In genomic region chr11:46391578-46392420, GRCh38 we compare ENCODE assay signal across 8 cellular contexts. TPM values are rescaled to one million over a fixed set of nuclear protein-coding genes. Genes with fewer than 3 reads are reported as not detected.
DNase-seq lines count a peak whose midpoint lies in the region; ATAC-seq and TF ChIP-seq lines count a peak whose summit lies in the region.

CHRM4 (minus strand) TSS chr11:46391776; CDS start chr11:46386557, 5,219 bp downstream.

- H3K9me3 ChIP-seq in HUES6 (ENCODE audit: control insufficient read depth, insufficient read depth, low read depth, low read length) (no peaks in the 10 kb centered on the region), fibroblast of lung (ENCODE audit: control insufficient read depth, insufficient read depth, low read depth, low read length) (no peaks in the 10 kb centered on the region), ovary (no peaks in the 10 kb centered on the region)

- WGBS in ovary, 3 donors = 0 to 1% (median 1%) methylated on average over 4 to 123 of the region's 123 CpGs

- no peak for DNase-seq in activated CD8-positive, alpha-beta memory T cell treated with anti-CD3 and anti-CD28 coated beads, Interleukin-2, amount 10 ng/mL, durations not matched to agents 7 days and 5 days
- DNase-seq in activated CD8-positive, alpha-beta memory T cell treated with anti-CD3 and anti-CD28 coated beads, Interleukin-2, amount 50 U/mL, for 4 hours = no peak
- DNase-seq in SW480 (ENCODE audit: low spot score) (peak; percentile 46), fibroblast of lung (ENCODE audit: low read depth in 2 of 2) (peak; percentile 24 to 32), ovary (peak in 1 of 5 donors; percentile 53)

- peak within 1 kb of the TSS; percentile 78 for H3K4me2 ChIP-seq in fibroblast of lung (ENCODE audit: extremely low read depth, insufficient read depth, low read length)

- H3K4me3 ChIP-seq in HUES6 (ENCODE audit: low read depth, low read length) = peak within 1 kb of the TSS; percentile 77
- peak within 1 kb of the TSS; percentile 21 to 47 (median 36) for H3K4me3 ChIP-seq in fibroblast of lung (replicated peaks in 1 of 4; ENCODE audit: control extremely low read depth in 1 of 4, insufficient read depth in 1 of 4, low read depth in 3 of 4, low read length in 4 of 4)
- peak within 1 kb of the TSS; percentile 17 for H3K4me3 ChIP-seq in ovary

- H3K27me3 ChIP-seq in HUES6 (ENCODE audit: control insufficient read depth, insufficient read depth, low read length) (peaks cover 66% of the 10 kb centered on the region), fibroblast of lung (ENCODE audit: control insufficient read depth, insufficient read depth, low read length) (peaks cover 33% of the 10 kb centered on the region), ovary (peaks cover 4% of the 10 kb centered on the region)

- H2AFZ ChIP-seq in fibroblast of lung (ENCODE audit: low read length) = no peak within 1 kb of the TSS

- no peaks in the 10 kb centered on the region for H3K36me3 Mint-ChIP-seq in activated CD8-positive, alpha-beta memory T cell treated with anti-CD3 and anti-CD28 coated beads, Interleukin-2, amount 10 ng/mL, durations not matched to agents 7 days and 5 days

- H3K79me2 ChIP-seq in fibroblast of lung (ENCODE audit: control insufficient read depth, insufficient read depth, low read length) = no peaks in the 10 kb centered on the region

- H3K9ac ChIP-seq in HUES6 (ENCODE audit: low read length) = no peak within 1 kb of the TSS
- no peak within 1 kb of the TSS for H3K9ac ChIP-seq in fibroblast of lung (ENCODE audit: insufficient read depth, low read length)

- H3K27me3 Mint-ChIP-seq in activated CD8-positive, alpha-beta memory T cell treated with anti-CD3 and anti-CD28 coated beads, Interleukin-2, amount 10 ng/mL, durations not matched to agents 7 days and 5 days = peaks cover 55% of the 10 kb centered on the region

- intact Hi-C loops in ovary (cut with DNase I) = loop anchor here in 1 of 4 donors (10.0 kb wide), 1 partner anchor 223 kb away; the partner anchor contains the start of genes ATG13 and HARBI1

- H3K4me1 Mint-ChIP-seq in activated CD8-positive, alpha-beta memory T cell treated with anti-CD3 and anti-CD28 coated beads, Interleukin-2, amount 10 ng/mL, durations not matched to agents 7 days and 5 days = peaks cover 37% of the 10 kb centered on the region

- ATAC-seq in activated CD8-positive, alpha-beta memory T cell treated with anti-CD3 and anti-CD28 coated beads, Interleukin-2, amount 10 ng/mL, durations not matched to agents 7 days and 5 days = peak; percentile 7
- ATAC-seq in GM19328 (IDR thresholded peaks at IDR 0.05; ENCODE audit: unreplicated experiment) = no peak
- no peak for ATAC-seq in GM21576 (IDR thresholded peaks at IDR 0.05; ENCODE audit: unreplicated experiment)

- TF ChIP-seq CTCF in fibroblast of lung (conservative IDR thresholded peaks at IDR 0.05 in 1 of 2, IDR thresholded peaks at IDR 0.05 in 1 of 2; ENCODE audit: low read depth in 1 of 2, low read length in 2 of 2) = peak in 1 of 2 donors; percentile 36
- no peak for TF ChIP-seq CTCF in ovary (IDR thresholded peaks at IDR 0.05)

- no peak for TF ChIP-seq POLR2A in ovary (IDR thresholded peaks at IDR 0.05)

- H3K4me1 ChIP-seq in HUES6 (ENCODE audit: control insufficient read depth, insufficient read depth, low read length) (peaks cover 37% of the 10 kb centered on the region), fibroblast of lung (ENCODE audit: control insufficient read depth, extremely low read depth, insufficient read depth, low read length) (peaks cover 5% of the 10 kb centered on the region), ovary (ENCODE audit: insufficient read depth) (peaks cover 19% of the 10 kb centered on the region)

- no peaks in the 10 kb centered on the region for H4K20me1 ChIP-seq in fibroblast of lung (ENCODE audit: control insufficient read depth, extremely low read depth, insufficient read depth, low read length)

- H3K4me3 Mint-ChIP-seq in activated CD8-positive, alpha-beta memory T cell treated with anti-CD3 and anti-CD28 coated beads, Interleukin-2, amount 10 ng/mL, durations not matched to agents 7 days and 5 days = peak within 1 kb of the TSS; percentile 51

- H3K27ac Mint-ChIP-seq in activated CD8-positive, alpha-beta memory T cell treated with anti-CD3 and anti-CD28 coated beads, Interleukin-2, amount 10 ng/mL, durations not matched to agents 7 days and 5 days = no peak within 1 kb of the TSS

- H3K9me3 Mint-ChIP-seq in activated CD8-positive, alpha-beta memory T cell treated with anti-CD3 and anti-CD28 coated beads, Interleukin-2, amount 10 ng/mL, durations not matched to agents 7 days and 5 days (ENCODE audit: low read depth) = no peaks in the 10 kb centered on the region

- no peak for TF ChIP-seq EP300 in ovary (IDR thresholded peaks at IDR 0.05)

- H3K27ac ChIP-seq in HUES6 (ENCODE audit: low read depth, low read length) (no peak within 1 kb of the TSS), fibroblast of lung (ENCODE audit: insufficient read depth, low read length) (no peak within 1 kb of the TSS), ovary (no peak within 1 kb of the TSS)

- CTCF ChIA-PET in activated CD8-positive, alpha-beta memory T cell treated with anti-CD3 and anti-CD28 coated beads, Interleukin-2, amount 10 ng/mL, durations not matched to agents 7 days and 5 days (lab: Charles Lee) = interaction anchor here (0.9 to 6.7 kb wide), 18 partner anchors 9 to 226 kb away, joined by 3 to 35 read pairs (median 4); partner anchors contain the start of genes ATG13 and HARBI1

- H3K36me3 ChIP-seq in HUES6 (ENCODE audit: control insufficient read depth, insufficient read depth, low read length) = peaks cover 5% of the 10 kb centered on the region
- no peaks in the 10 kb centered on the region for H3K36me3 ChIP-seq in fibroblast of lung (ENCODE audit: control insufficient read depth, insufficient read depth, low read length)
- H3K36me3 ChIP-seq in ovary = no peaks in the 10 kb centered on the region

RNA-seq across cellular contexts. Expression of gene CHRM4, which starts in this region (rescaled TPM):
- total RNA-seq in activated CD8-positive, alpha-beta memory T cell treated with anti-CD3 and anti-CD28 coated beads, Interleukin-2, amount 10 ng/mL, durations not matched to agents 7 days and 5 days = under 1 TPM in 1 of 2 experiments, not detected in 1; 0.18 TPM
- total RNA-seq in fibroblast of lung (under 0.01 TPM in 1 of 2 replicates, not detected in the other), ovary (under 1 TPM in 5 of 7 donors, not detected in 2; 0.18 to 0.42 (median 0.23) TPM)
- polyA plus RNA-seq in fibroblast of lung (0.03 and 0.05 TPM in 2 replicates), ovary (under 1 TPM in 1 of 2 donors, not detected in 1; 0.16 TPM)
- 0.14 TPM in 1 of 2 replicates, not detected in the other for polyA plus RNA-seq in fibroblast of lung (2012)
- 0.82 TPM in 1 of 2 replicates, not detected in the other for polyA minus RNA-seq in fibroblast of lung (ENCODE audit: low replicate concordance)

Comparison
In these comparisons a context has a peak if more than half of its experiments do, and no peak if none do; other contexts are left out.
1. Peak in ATAC-seq in activated CD8-positive, alpha-beta memory T cell treated with anti-CD3 and anti-CD28 coated beads, Interleukin-2, amount 10 ng/mL, durations not matched to agents 7 days and 5 days; RNA of the gene not detected or under 1 TPM.
2. Peak in DNase-seq, H3K4me3 ChIP-seq and H3K4me2 ChIP-seq in fibroblast of lung; RNA of the gene not detected or under 1 TPM.
3. H3K4me3 ChIP-seq: peak in every context shown above with its lines; median percentile 77 in HUES6; 36 in fibroblast of lung; 17 in ovary.